Comparison of ENCODE assay signal across 7 cellular contexts in the genomic region with DNA sequence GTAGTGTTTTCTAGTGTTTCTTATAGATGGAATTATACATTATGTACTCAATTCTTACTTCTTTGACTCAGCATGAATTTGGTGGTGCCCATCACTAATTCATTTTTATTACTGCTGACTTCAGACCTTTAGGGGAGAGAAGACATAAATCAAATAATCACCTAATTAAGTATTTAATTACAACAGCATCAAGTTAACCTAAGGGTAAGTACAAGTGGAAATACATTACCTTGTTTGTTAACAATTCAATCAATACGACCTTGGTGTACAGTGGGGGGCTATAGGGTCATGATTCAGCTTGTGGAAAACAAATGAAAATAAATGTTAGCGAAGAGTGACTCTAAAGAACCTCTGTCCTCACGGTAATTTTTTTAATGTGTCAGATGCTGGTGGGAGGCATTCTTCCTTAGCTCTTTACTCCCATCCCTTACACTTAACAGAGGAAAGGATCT. TPM values are rescaled to one million over a fixed set of nuclear protein-coding genes. Genes with fewer than 3 reads are reported as not detected.
DNase-seq lines count a peak whose midpoint lies in the region; ATAC-seq, FAIRE-seq and TF ChIP-seq lines count a peak whose summit lies in the region.

No MANE protein-coding gene starts in this region.

- H3K9me3 Mint-ChIP-seq in activated naive CD8-positive, alpha-beta T cell treated with anti-CD3 and anti-CD28 coated beads, Interleukin-2, amount 10 ng/mL, durations not matched to agents 7 days and 5 days, result no peaks in the 10 kb centered on the region

- H3K27me3 ChIP-seq in HUES64 (ENCODE audit: insufficient read depth, low read length) (no peaks in the 10 kb centered on the region), subcutaneous abdominal adipose tissue (ENCODE audit: control insufficient read depth in 5 of 5, insufficient read depth in 4 of 5, low read length in 5 of 5) (no peaks in the 10 kb centered on the region)

- H3K27ac ChIP-seq in HUES64 (ENCODE audit: low read depth, low read length), result 0 out of 2 replicates have a peak overlapping the region, but pooled peaks have one; percentile 22
- H3K27ac ChIP-seq in kidney (ENCODE audit: low read depth in 2 of 2, low read length in 2 of 2), result peak overlapping the region; percentile 59 to 92
- peak overlapping the region; percentile 73 for H3K27ac ChIP-seq in subcutaneous abdominal adipose tissue (ENCODE audit: low read depth, low read length)

- peak overlapping the region; percentile 90 for H3K4me3 Mint-ChIP-seq in activated naive CD8-positive, alpha-beta T cell treated with anti-CD3 and anti-CD28 coated beads, Interleukin-2, amount 10 ng/mL, durations not matched to agents 7 days and 5 days

- no peaks in the 10 kb centered on the region for H3K27me3 Mint-ChIP-seq in activated naive CD8-positive, alpha-beta T cell treated with anti-CD3 and anti-CD28 coated beads, Interleukin-2, amount 10 ng/mL, durations not matched to agents 7 days and 5 days

- H3K4me3 ChIP-seq in HUES64 (ENCODE audit: low read length), result peak overlapping the region; percentile 92
- H3K4me3 ChIP-seq in kidney (ENCODE audit: low read length in 2 of 2), result peak overlapping the region; percentile 87 to 95
- peak overlapping the region; percentile 80 to 96 (median 92) for H3K4me3 ChIP-seq in subcutaneous abdominal adipose tissue (ENCODE audit: low read depth in 1 of 5, low read length in 5 of 5)

- H3K36me3 Mint-ChIP-seq in activated naive CD8-positive, alpha-beta T cell treated with anti-CD3 and anti-CD28 coated beads, Interleukin-2, amount 10 ng/mL, durations not matched to agents 7 days and 5 days, result peaks cover 2% of the 10 kb centered on the region

- no peak for ATAC-seq in activated naive CD8-positive, alpha-beta T cell treated with anti-CD3 and anti-CD28 coated beads, Interleukin-2, amount 10 ng/mL, durations not matched to agents 7 days and 5 days (ENCODE audit: low read depth)
- no peak for ATAC-seq in activated CD4-positive, CD25-positive, alpha-beta regulatory T cell treated with anti-CD3 and anti-CD28 coated beads, Interleukin-2, amount 50 U/mL, for 24 hours

- H3K4me1 ChIP-seq in HUES64 (ENCODE audit: insufficient read depth, low read length) (peaks cover 11% of the 10 kb centered on the region; the same call in 1 of the 2 replicates), kidney (ENCODE audit: control insufficient read depth in 1 of 2, insufficient read depth in 1 of 2, low read depth in 1 of 2, low read length in 2 of 2) (peaks cover 2 to 5% of the 10 kb centered on the region in 2 donors), subcutaneous abdominal adipose tissue (ENCODE audit: control insufficient read depth in 5 of 5, insufficient read depth in 5 of 5, low read length in 5 of 5) (peaks cover 0 to 39% (median 31%) of the 10 kb centered on the region in 5 donors)

- peaks cover 21% of the 10 kb centered on the region for H3K4me1 Mint-ChIP-seq in activated naive CD8-positive, alpha-beta T cell treated with anti-CD3 and anti-CD28 coated beads, Interleukin-2, amount 10 ng/mL, durations not matched to agents 7 days and 5 days

- no peak for DNase-seq in activated naive CD8-positive, alpha-beta T cell treated with anti-CD3 and anti-CD28 coated beads, Interleukin-2, amount 10 ng/mL, durations not matched to agents 7 days and 5 days
- DNase-seq in kidney, result no peak
- DNase-seq in SKM-1 treated with dmso at 0.1 percent for 144 hours (lab: John Stamatoyannopoulos, UW; ENCODE audit: unreplicated experiment), result no peak
- DNase-seq in urothelium cell line (ENCODE audit: low spot score), result no peak

- 16% methylated on average over 3 of the region's 3 CpGs for WGBS in HUES64

- peak overlapping the region; percentile 89 for H3K9ac ChIP-seq in HUES64 (ENCODE audit: low read depth, low read length)
- peak overlapping the region; percentile 59 to 65 for H3K9ac ChIP-seq in kidney (ENCODE audit: low read length in 2 of 2)
- H3K9ac ChIP-seq in subcutaneous abdominal adipose tissue (ENCODE audit: low read length in 5 of 5), result peak overlapping the region in 4 of 5 donors; percentile 53 to 79 (median 72)

- no peak for FAIRE-seq in kidney (lab: Jason Lieb, UNC)
- no peak for FAIRE-seq in urothelium cell line (lab: Jason Lieb, UNC)

- H3K27ac Mint-ChIP-seq in activated naive CD8-positive, alpha-beta T cell treated with anti-CD3 and anti-CD28 coated beads, Interleukin-2, amount 10 ng/mL, durations not matched to agents 7 days and 5 days, result peak overlapping the region; percentile 89

- H3K9me3 ChIP-seq in HUES64 (ENCODE audit: insufficient read depth, low read depth, low read length) (no peaks in the 10 kb centered on the region), kidney (ENCODE audit: control insufficient read depth in 1 of 2, low read length in 2 of 2) (no peaks in the 10 kb centered on the region), subcutaneous abdominal adipose tissue (ENCODE audit: control insufficient read depth in 5 of 5, low read length in 5 of 5) (no peaks in the 10 kb centered on the region)

- POLR2A ChIA-PET in activated naive CD8-positive, alpha-beta T cell treated with anti-CD3 and anti-CD28 coated beads, Interleukin-2, amount 10 ng/mL, durations not matched to agents 7 days and 5 days (lab: Charles Lee), result interaction anchor here (0.6 to 1.3 kb wide), 9 partner anchors 14 to 255 kb away, joined by 3 to 7 read pairs (median 3); a partner anchor contains a TSS

- TF ChIP-seq CTCF in kidney (IDR thresholded peaks at IDR 0.05; ENCODE audit: borderline replicate concordance, extremely low read depth, insufficient read depth), result no peak

- intact Hi-C loops in kidney (cut with DNase I), result no loop called here

- H3K36me3 ChIP-seq in HUES64 (ENCODE audit: insufficient read depth, low read length) (peaks cover 9% of the 10 kb centered on the region; the same call in 1 of the 2 replicates), kidney (ENCODE audit: control insufficient read depth in 1 of 2, insufficient read depth in 2 of 2, low read length in 2 of 2) (no peaks in the 10 kb centered on the region), subcutaneous abdominal adipose tissue (ENCODE audit: control insufficient read depth in 5 of 5, insufficient read depth in 5 of 5, low read length in 5 of 5) (peaks cover 0 to under 1% (median 0%) of the 10 kb centered on the region in 5 donors)

RNA-seq across cellular contexts. Expression of a gene that starts 0.5 kb away (rescaled TPM):
- 11.1 TPM for polyA plus RNA-seq in HUES64 (2013, experiment 1 of 2)
- 12.1 TPM for polyA plus RNA-seq in HUES64 (2013, experiment 2 of 2)
- total RNA-seq in activated naive CD8-positive, alpha-beta T cell treated with anti-CD3 and anti-CD28 coated beads, Interleukin-2, amount 10 ng/mL, durations not matched to agents 7 days and 5 days, result 10 to 100 TPM; 51.8 to 52.3 TPM
- 40.7 TPM for total RNA-seq in kidney
- 14.9 TPM for polyA plus RNA-seq in kidney (ENCODE audit: insufficient read depth, low read depth, low replicate concordance)

Comparison
In these comparisons a context has a peak if more than half of its experiments do, and no peak if none do; other contexts are left out.
1. H3K27ac ChIP-seq: peak in every context shown above with its lines; median percentile 76 in kidney; 73 in subcutaneous abdominal adipose tissue; 22 in HUES64.